Comparison of ENCODE assay signal across 8 cellular contexts in the genomic region with DNA sequence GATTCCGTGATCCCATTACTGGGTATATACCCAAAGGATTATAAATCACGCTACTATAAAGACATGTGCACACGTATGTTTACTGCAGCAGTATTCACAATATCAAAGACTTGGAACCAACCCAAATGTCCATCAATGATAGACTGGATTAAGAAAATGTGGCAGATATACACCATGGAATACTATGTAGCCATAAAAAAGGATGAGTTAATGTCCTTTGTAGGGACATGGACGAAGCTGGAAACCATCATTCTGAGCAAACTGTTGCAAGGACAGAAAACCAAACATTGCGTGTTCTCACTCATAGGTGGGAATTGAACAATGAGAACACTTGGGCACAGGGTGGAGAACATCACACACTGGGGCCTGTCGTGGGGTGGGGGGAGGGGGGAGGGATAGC. TPM values are rescaled to one million over a fixed set of nuclear protein-coding genes. Genes with fewer than 3 reads are reported as not detected.
"Had no signal": no experiment of that assay in that cellular context is flagged by ENCODE, and none has a peak within 500 bp of the region (broad histone marks: within the 10 kb centered on the region; RNA-seq: fewer than 3 reads in every experiment).

No MANE protein-coding gene starts in this region.

RNA-seq across cellular contexts. Expression of gene ATP2B2, which starts 35.0 kb away (rescaled TPM):
- total RNA-seq: PC-3, PC-9, Peyer's patch, Right ventricle myocardium superior, SJCRH30, SJSA1, SK-MEL-5, T-cell had no signal
